22 cellular contexts compared by ENCODE assay signal in the genomic region with DNA sequence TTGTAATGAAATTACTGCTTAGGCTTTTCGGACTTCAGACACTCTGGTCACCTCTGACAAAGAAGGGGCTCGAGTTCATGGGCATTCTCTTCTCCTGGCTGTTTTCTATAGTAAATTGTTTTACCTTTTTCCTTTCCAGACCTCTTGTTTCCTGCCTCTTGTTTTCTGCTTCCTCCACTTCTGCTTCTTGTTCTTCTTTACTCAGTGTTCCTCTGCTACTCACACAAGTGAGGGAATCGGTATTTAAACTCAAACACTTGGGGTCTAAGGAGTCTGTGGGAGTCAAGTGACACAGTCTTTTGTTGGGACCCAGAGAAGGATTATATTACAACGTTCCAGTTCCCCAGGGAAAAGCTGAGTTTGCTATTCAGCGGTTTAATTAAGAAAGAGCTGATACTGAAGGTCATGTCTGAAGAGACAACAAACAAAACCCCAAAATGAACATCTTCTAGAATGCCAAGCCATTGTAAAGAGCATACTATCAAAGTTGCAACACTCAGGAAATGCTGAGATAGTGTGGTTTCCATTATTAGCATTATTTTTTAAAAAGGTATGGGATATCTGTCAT.
A peak's percentile ranks its signal among the peaks of the same experiment; 100 is the strongest.
DNase-seq lines count a peak whose midpoint lies in the region; ATAC-seq and TF ChIP-seq lines count a peak whose summit lies in the region.
"Had no signal": no experiment of that assay in that cellular context is flagged by ENCODE, and none has a peak within 500 bp of the region (broad histone marks: within the 10 kb centered on the region; RNA-seq: fewer than 3 reads in every experiment).

No MANE protein-coding gene starts in this region.

- H4K20me1 ChIP-seq in GM23248 (ENCODE audit: insufficient read depth) = no peaks in the 10 kb centered on the region
- no peaks in the 10 kb centered on the region for H4K20me1 ChIP-seq in KMS-11 (ENCODE audit: insufficient read depth)

- H3K4me1 Mint-ChIP-seq in WTC11 = peaks cover 60% of the 10 kb centered on the region
- H3K4me1 Mint-ChIP-seq: activated naive CD8-positive, alpha-beta T cell treated with anti-CD3 and anti-CD28 coated beads, Interleukin-2, amount 50 U/mL, for 24 hours had no signal

- H3K4me2 ChIP-seq in GM23248 (ENCODE audit: unreplicated experiment) (no peak overlapping the region), KMS-11 (peak overlapping the region; percentile 96)

- H3K9me3 Mint-ChIP-seq in WTC11 = no peaks in the 10 kb centered on the region
- H3K9me3 Mint-ChIP-seq: activated naive CD8-positive, alpha-beta T cell treated with anti-CD3 and anti-CD28 coated beads, Interleukin-2, amount 50 U/mL, for 24 hours; activated T-cell treated with anti-CD3 and anti-CD28 coated beads, Interleukin-2, amount 50 U/mL, for 4 hours; HFFc6 had no signal

- H2AFZ ChIP-seq in GM23248 (peak overlapping the region; percentile 58; the same call in 1 of the 2 replicates), KMS-11 (ENCODE audit: low read depth) (peak overlapping the region; percentile 76)

- CTCF ChIA-PET in WTC11 (lab: Charles Lee) = interaction anchor here (1.8 kb wide), 1 partner anchor 108 kb away, joined by 4 read pairs; a partner anchor contains a TSS

- no peak overlapping the region for H3K9ac ChIP-seq in GM23248
- H3K9ac ChIP-seq in KMS-11 = no peak overlapping the region

- H3K4me1 ChIP-seq in GM23248 (ENCODE audit: insufficient read depth) = no peaks in the 10 kb centered on the region
- H3K4me1 ChIP-seq in KMS-11 (ENCODE audit: low read depth, poor library complexity, severe bottlenecking) = peaks cover 39% of the 10 kb centered on the region
- H3K4me1 ChIP-seq in vagina = no peaks in the 10 kb centered on the region
- H3K4me1 ChIP-seq: tibial artery had no signal

- no peaks in the 10 kb centered on the region for H3K36me3 ChIP-seq in GM23248 (ENCODE audit: low read depth)
- H3K36me3 ChIP-seq in KMS-11 (ENCODE audit: insufficient read depth) = no peaks in the 10 kb centered on the region
- no peaks in the 10 kb centered on the region for H3K36me3 ChIP-seq in vagina
- H3K36me3 ChIP-seq: tibial artery had no signal

- H3K4me3 ChIP-seq in GM23248 (no peak overlapping the region), KMS-11 (IDR thresholded peaks at IDR 0.05; ENCODE audit: insufficient read depth, low read depth, low read length) (no peak overlapping the region), vagina (no peak overlapping the region)
- H3K4me3 ChIP-seq: tibial artery had no signal

- no peak for ATAC-seq in WTC11
- ATAC-seq: activated naive CD8-positive, alpha-beta T cell treated with anti-CD3 and anti-CD28 coated beads, Interleukin-2, amount 50 U/mL, for 24 hours; activated T-cell treated with anti-CD3 and anti-CD28 coated beads, Interleukin-2, amount 50 U/mL, for 4 hours; left cardiac atrium had no signal

- H3K27ac ChIP-seq in GM23248 (no peak overlapping the region), KMS-11 (peak overlapping the region; percentile 70), vagina (no peak overlapping the region)
- H3K27ac ChIP-seq: C4-2B, epithelial cell of prostate, tibial artery had no signal

- 59 to 69% methylated on average over 5 of the region's 5 CpGs for WGBS in GM23248 (ENCODE audit: low coverage in 1 of 2, low lambda C conversion rate in 2 of 2, missing lambda C conversion rate in 2 of 2), 2 experiments

- H3K27me3 Mint-ChIP-seq in WTC11 (ENCODE audit: low read depth) = no peaks in the 10 kb centered on the region; the same call in 1 of the 2 replicates
- H3K27me3 Mint-ChIP-seq: activated naive CD8-positive, alpha-beta T cell treated with anti-CD3 and anti-CD28 coated beads, Interleukin-2, amount 50 U/mL, for 24 hours had no signal

- peak overlapping the region; percentile 84 for H3K27ac Mint-ChIP-seq in WTC11
- H3K27ac Mint-ChIP-seq: activated naive CD8-positive, alpha-beta T cell treated with anti-CD3 and anti-CD28 coated beads, Interleukin-2, amount 50 U/mL, for 24 hours; HFFc6 had no signal

- H3F3A ChIP-seq in GM23248 (ENCODE audit: insufficient read depth) = no peaks in the 10 kb centered on the region

- no peak for DNase-seq in GM23248
- no peak for DNase-seq in WTC11 (ENCODE audit: low spot score)
- peak; percentile 31 for DNase-seq in myocyte (ENCODE audit: low read depth)
- DNase-seq in central memory CD4-positive, alpha-beta T cell = no peak
- no peak for DNase-seq in NCI-H1930 (lab: John Stamatoyannopoulos, UW)
- no peak for DNase-seq in vagina (ENCODE audit: extremely low spot score in 2 of 2)
- no peak for DNase-seq in NCI-H1694 (lab: John Stamatoyannopoulos, UW)
- DNase-seq: activated CD4-positive, alpha-beta T cell treated with anti-CD3 and anti-CD28 coated beads, Interleukin-2, amount 50 U/mL, for 1 hour; activated naive CD8-positive, alpha-beta T cell treated with anti-CD3 and anti-CD28 coated beads, Interleukin-2, amount 50 U/mL, for 24 hours; activated T-cell treated with anti-CD3 and anti-CD28 coated beads, Interleukin-2, amount 50 U/mL, for 4 hours; HFFc6; hippocampal formation; left cardiac atrium; MV-4-11; retina; SHP77; stimulated activated CD8-positive, alpha-beta memory T cell treated with anti-CD3 and anti-CD28 coated beads, Interleukin-4, amount 100 ng/mL, for 48 hours; T1000; tibial artery had no signal

- H3K4me3 Mint-ChIP-seq in WTC11 = peak overlapping the region; percentile 6; the same call in 1 of the 2 replicates
- H3K4me3 Mint-ChIP-seq: activated naive CD8-positive, alpha-beta T cell treated with anti-CD3 and anti-CD28 coated beads, Interleukin-2, amount 50 U/mL, for 24 hours; activated T-cell treated with anti-CD3 and anti-CD28 coated beads, Interleukin-2, amount 50 U/mL, for 4 hours; HFFc6 had no signal

- H3K9me3 ChIP-seq in GM23248 (ENCODE audit: low read depth) (no peaks in the 10 kb centered on the region), vagina (no peaks in the 10 kb centered on the region)
- H3K9me3 ChIP-seq: tibial artery had no signal

- H3K79me2 ChIP-seq in GM23248 (ENCODE audit: insufficient read depth) = no peaks in the 10 kb centered on the region
- H3K79me2 ChIP-seq in KMS-11 (ENCODE audit: insufficient read depth, low read depth) = no peaks in the 10 kb centered on the region

- no peaks in the 10 kb centered on the region for H3K36me3 Mint-ChIP-seq in WTC11

- intact Hi-C loops in vagina (cut with DNase I) = no loop called here

- TF ChIP-seq CTCF in KMS-11 (conservative IDR thresholded peaks at IDR 0.05; ENCODE audit: low read depth, low read length) (no peak), WTC11 (IDR thresholded peaks at IDR 0.05) (no peak), vagina (IDR thresholded peaks at IDR 0.05) (no peak)

- TF ChIP-seq POLR2A in vagina (IDR thresholded peaks at IDR 0.05) = no peak

- in situ Hi-C loops in GM23248 (cut with MboI) = no loop called here

- H3K27me3 ChIP-seq in GM23248 (replicated peaks; ENCODE audit: insufficient read depth) = no peaks in the 10 kb centered on the region
- H3K27me3 ChIP-seq in KMS-11 (ENCODE audit: insufficient read depth, low read depth) = no peaks in the 10 kb centered on the region
- no peaks in the 10 kb centered on the region for H3K27me3 ChIP-seq in vagina
- H3K27me3 ChIP-seq: tibial artery had no signal

- POLR2A ChIA-PET in WTC11 (lab: Charles Lee) = interaction anchor here (1.5 kb wide), 1 partner anchor 108 kb away, joined by 5 read pairs; a partner anchor contains a TSS

- no peaks in the 10 kb centered on the region for H3K9me2 ChIP-seq in GM23248 (ENCODE audit: insufficient read depth)

TF ChIP-seq in WTC11, 78 proteins besides CTCF, POLR2A, EP300 and RAD21 (continues in another document):
- TF ChIP-seq KAT7 (CRISPR knock-in tag; IDR thresholded peaks at IDR 0.05; ENCODE audit: borderline replicate concordance) (no peak), GABPB1 (CRISPR knock-in tag; IDR thresholded peaks at IDR 0.05) (no peak), NFYB (CRISPR knock-in tag; conservative IDR thresholded peaks at IDR 0.05; ENCODE audit: low read depth) (no peak), MXD4 (CRISPR knock-in tag; IDR thresholded peaks at IDR 0.05; ENCODE audit: borderline replicate concordance) (no peak), HMGA2 (CRISPR knock-in tag; IDR thresholded peaks at IDR 0.05) (no peak), RELA (CRISPR knock-in tag; IDR thresholded peaks at IDR 0.05; ENCODE audit: borderline replicate concordance) (no peak), ZNF416 (CRISPR knock-in tag; IDR thresholded peaks at IDR 0.05) (no peak), ZNF263 (CRISPR knock-in tag; IDR thresholded peaks at IDR 0.05; ENCODE audit: low read depth) (no peak)
- TF ChIP-seq, protein P1, sequence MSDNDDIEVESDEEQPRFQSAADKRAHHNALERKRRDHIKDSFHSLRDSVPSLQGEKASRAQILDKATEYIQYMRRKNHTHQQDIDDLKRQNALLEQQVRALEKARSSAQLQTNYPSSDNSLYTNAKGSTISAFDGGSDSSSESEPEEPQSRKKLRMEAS (CRISPR knock-in tag; IDR thresholded peaks at IDR 0.05) = no peak
- TF ChIP-seq, protein P2, sequence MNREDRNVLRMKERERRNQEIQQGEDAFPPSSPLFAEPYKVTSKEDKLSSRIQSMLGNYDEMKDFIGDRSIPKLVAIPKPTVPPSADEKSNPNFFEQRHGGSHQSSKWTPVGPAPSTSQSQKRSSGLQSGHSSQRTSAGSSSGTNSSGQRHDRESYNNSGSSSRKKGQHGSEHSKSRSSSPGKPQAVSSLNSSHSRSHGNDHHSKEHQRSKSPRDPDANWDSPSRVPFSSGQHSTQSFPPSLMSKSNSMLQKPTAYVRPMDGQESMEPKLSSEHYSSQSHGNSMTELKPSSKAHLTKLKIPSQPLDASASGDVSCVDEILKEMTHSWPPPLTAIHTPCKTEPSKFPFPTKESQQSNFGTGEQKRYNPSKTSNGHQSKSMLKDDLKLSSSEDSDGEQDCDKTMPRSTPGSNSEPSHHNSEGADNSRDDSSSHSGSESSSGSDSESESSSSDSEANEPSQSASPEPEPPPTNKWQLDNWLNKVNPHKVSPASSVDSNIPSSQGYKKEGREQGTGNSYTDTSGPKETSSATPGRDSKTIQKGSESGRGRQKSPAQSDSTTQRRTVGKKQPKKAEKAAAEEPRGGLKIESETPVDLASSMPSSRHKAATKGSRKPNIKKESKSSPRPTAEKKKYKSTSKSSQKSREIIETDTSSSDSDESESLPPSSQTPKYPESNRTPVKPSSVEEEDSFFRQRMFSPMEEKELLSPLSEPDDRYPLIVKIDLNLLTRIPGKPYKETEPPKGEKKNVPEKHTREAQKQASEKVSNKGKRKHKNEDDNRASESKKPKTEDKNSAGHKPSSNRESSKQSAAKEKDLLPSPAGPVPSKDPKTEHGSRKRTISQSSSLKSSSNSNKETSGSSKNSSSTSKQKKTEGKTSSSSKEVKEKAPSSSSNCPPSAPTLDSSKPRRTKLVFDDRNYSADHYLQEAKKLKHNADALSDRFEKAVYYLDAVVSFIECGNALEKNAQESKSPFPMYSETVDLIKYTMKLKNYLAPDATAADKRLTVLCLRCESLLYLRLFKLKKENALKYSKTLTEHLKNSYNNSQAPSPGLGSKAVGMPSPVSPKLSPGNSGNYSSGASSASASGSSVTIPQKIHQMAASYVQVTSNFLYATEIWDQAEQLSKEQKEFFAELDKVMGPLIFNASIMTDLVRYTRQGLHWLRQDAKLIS (CRISPR knock-in tag; IDR thresholded peaks at IDR 0.05; ENCODE audit: borderline replicate concordance) = no peak
